ENCODE assay signal across 8 cellular contexts in genomic region chr7:99386584-99387238, GRCh38. TPM values are rescaled to one million over a fixed set of nuclear protein-coding genes. Genes with fewer than 3 reads are reported as not detected.
A peak's percentile ranks its signal among the peaks of the same experiment; 100 is the strongest.
DNase-seq lines count a peak whose midpoint lies in the region; ATAC-seq and TF ChIP-seq lines count a peak whose summit lies in the region.

No MANE protein-coding gene starts in this region.

- no peak overlapping the region for H3K4me3 ChIP-seq in fibroblast of pulmonary artery (replicated peaks; ENCODE audit: low read depth, low read length)

- in situ Hi-C loops in GM13976 (cut with MboI; ENCODE audit: low sequenced_read_pairs, unreplicated experiment): no loop called here
- in situ Hi-C loops in SK-MEL-5 (cut with HindIII; ENCODE audit: low pct_unique_long_range_greater_than_20kb, low sequenced_read_pairs): no loop called here

- no peak for ATAC-seq in GM18858 (IDR thresholded peaks at IDR 0.05; ENCODE audit: unreplicated experiment)

- TF ChIP-seq CTCF in GM13976 (IDR thresholded peaks at IDR 0.05; ENCODE audit: borderline replicate concordance, control extremely low read depth, extremely low read depth, insufficient read depth, missing control alignments) (peak; percentile 31), fibroblast of pulmonary artery (IDR thresholded peaks at IDR 0.05; ENCODE audit: low read length, missing control alignments) (peak; percentile 39)

- DNase-seq in AML-193 (lab: John Stamatoyannopoulos, UW) (peak; percentile 36 to 49), GM13976 (ENCODE audit: low spot score) (no peak), SK-MEL-5 (ENCODE audit: low read depth, low spot score) (peak; percentile 84), fibroblast of pulmonary artery (ENCODE audit: low read depth) (peak; percentile 59), HPDE6-E6E7 (ENCODE audit: extremely low spot score) (no peak), medulla oblongata (ENCODE audit: extremely low spot score) (no peak), NCI-H146 treated with DMSO at 0.1 percent for 48 hours (lab: John Stamatoyannopoulos, UW; ENCODE audit: unreplicated experiment) (no peak)

RNA-seq across cellular contexts. Expression of gene ARPC1B, which starts 12.2 kb away (rescaled TPM):
- total RNA-seq in SK-MEL-5 (2014; rRNA removed; shearing (Covaris generic)): 1,635 and 1,714 TPM in 2 replicates
- polyA plus RNA-seq in SK-MEL-5 (2015; cell fraction: cytosol; rRNA removed): 1,538 and 1,727 TPM in 2 replicates
- polyA plus RNA-seq in SK-MEL-5 (2015; cell fraction: nucleus; rRNA removed): 452 and 485 TPM in 2 replicates

RNA-seq across cellular contexts. Expression of gene PDAP1, which starts 21.7 kb away (rescaled TPM):
- total RNA-seq in SK-MEL-5 (2014; rRNA removed; shearing (Covaris generic)): 54.2 and 55.6 TPM in 2 replicates
- 92.5 and 106 TPM in 2 replicates for polyA plus RNA-seq in SK-MEL-5 (2015; cell fraction: cytosol; rRNA removed)
- polyA plus RNA-seq in SK-MEL-5 (2015; cell fraction: nucleus; rRNA removed): 17.8 and 18.4 TPM in 2 replicates

RNA-seq across cellular contexts. Expression of gene BUD31, which starts 22.1 kb away (rescaled TPM):
- 228 and 236 TPM in 2 replicates for total RNA-seq in SK-MEL-5 (2014; rRNA removed; shearing (Covaris generic))
- 171 and 200 TPM in 2 replicates for polyA plus RNA-seq in SK-MEL-5 (2015; cell fraction: cytosol; rRNA removed)
- 55.9 and 60.6 TPM in 2 replicates for polyA plus RNA-seq in SK-MEL-5 (2015; cell fraction: nucleus; rRNA removed)

RNA-seq across cellular contexts. Expression of gene PTCD1, which starts 51.9 kb away (rescaled TPM):
- 17.4 and 18.4 TPM in 2 replicates for total RNA-seq in SK-MEL-5 (2014; rRNA removed; shearing (Covaris generic))
- polyA plus RNA-seq in SK-MEL-5 (2015; cell fraction: cytosol; rRNA removed): 16.5 and 21.2 TPM in 2 replicates
- polyA plus RNA-seq in SK-MEL-5 (2015; cell fraction: nucleus; rRNA removed): 15.8 and 20.4 TPM in 2 replicates

RNA-seq across cellular contexts. Expression of gene CPSF4, which starts 52.0 kb away (rescaled TPM):
- total RNA-seq in SK-MEL-5 (2014; rRNA removed; shearing (Covaris generic)): 48.8 and 53.7 TPM in 2 replicates
- 66.5 and 87.3 TPM in 2 replicates for polyA plus RNA-seq in SK-MEL-5 (2015; cell fraction: cytosol; rRNA removed)
- polyA plus RNA-seq in SK-MEL-5 (2015; cell fraction: nucleus; rRNA removed): 304 TPM in 2 replicates

Comparison
In these comparisons a context has a peak if more than half of its experiments do, and no peak if none do; other contexts are left out.
1. DNase-seq: peak in AML-193 (2 of 2), SK-MEL-5 (single experiment) and fibroblast of pulmonary artery (single experiment); none in GM13976 (single experiment), HPDE6-E6E7 (single experiment), medulla oblongata (single experiment) and NCI-H146 treated with DMSO at 0.1 percent for 48 hours (single experiment).